8 cellular contexts compared by ENCODE assay signal in genomic region chr20:4091332-4092135, GRCh38. TPM values are rescaled to one million over a fixed set of nuclear protein-coding genes. Genes with fewer than 3 reads are reported as not detected.
DNase-seq lines count a peak whose midpoint lies in the region; ATAC-seq and TF ChIP-seq lines count a peak whose summit lies in the region.

No MANE protein-coding gene starts in this region.

- H3K4me3 Mint-ChIP-seq in activated naive CD8-positive, alpha-beta T cell treated with anti-CD3 and anti-CD28 coated beads, Interleukin-2, amount 10 ng/mL, durations not matched to agents 7 days and 5 days = no peak overlapping the region

- H3K36me3 Mint-ChIP-seq in activated naive CD8-positive, alpha-beta T cell treated with anti-CD3 and anti-CD28 coated beads, Interleukin-2, amount 10 ng/mL, durations not matched to agents 7 days and 5 days = no peaks in the 10 kb centered on the region

- ATAC-seq in activated naive CD8-positive, alpha-beta T cell treated with anti-CD3 and anti-CD28 coated beads, Interleukin-2, amount 10 ng/mL, durations not matched to agents 7 days and 5 days (ENCODE audit: low read depth) = no peak
- no peak for ATAC-seq in HG02970 (IDR thresholded peaks at IDR 0.05; ENCODE audit: low FRiP score, unreplicated experiment)

- H3K36me3 ChIP-seq in Peyer's patch (no peaks in the 10 kb centered on the region), left ventricle myocardium inferior (no peaks in the 10 kb centered on the region)

- no peaks in the 10 kb centered on the region for H3K4me1 Mint-ChIP-seq in activated naive CD8-positive, alpha-beta T cell treated with anti-CD3 and anti-CD28 coated beads, Interleukin-2, amount 10 ng/mL, durations not matched to agents 7 days and 5 days

- no peak overlapping the region for H3K27ac Mint-ChIP-seq in activated naive CD8-positive, alpha-beta T cell treated with anti-CD3 and anti-CD28 coated beads, Interleukin-2, amount 10 ng/mL, durations not matched to agents 7 days and 5 days

- TF ChIP-seq CTCF in AG09309 (IDR thresholded peaks at IDR 0.05; ENCODE audit: control insufficient read depth, insufficient read depth, low read depth, low read length, missing control alignments) (peak; percentile 83), Peyer's patch (IDR thresholded peaks at IDR 0.05) (peak; percentile 8 to 72 (median 58)), left ventricle myocardium inferior (IDR thresholded peaks at IDR 0.05; ENCODE audit: borderline replicate concordance) (peak; percentile 76)

- peaks cover 27% of the 10 kb centered on the region for H3K27me3 Mint-ChIP-seq in activated naive CD8-positive, alpha-beta T cell treated with anti-CD3 and anti-CD28 coated beads, Interleukin-2, amount 10 ng/mL, durations not matched to agents 7 days and 5 days

- POLR2A ChIA-PET in activated naive CD8-positive, alpha-beta T cell treated with anti-CD3 and anti-CD28 coated beads, Interleukin-2, amount 10 ng/mL, durations not matched to agents 7 days and 5 days (lab: Charles Lee) = no interaction called here

- H3K4me3 ChIP-seq in AG09309 (ENCODE audit: control insufficient read depth, low read depth, low read length) (no peak overlapping the region), Peyer's patch (no peak overlapping the region), left ventricle myocardium inferior (no peak overlapping the region)

- no peaks in the 10 kb centered on the region for H3K9me3 ChIP-seq in Peyer's patch
- H3K9me3 ChIP-seq in left ventricle myocardium inferior (replicated peaks) = peaks cover 7% of the 10 kb centered on the region

- DNase-seq in AG09309 (ENCODE audit: low read depth) (no peak), GM19240 (ENCODE audit: insufficient read length, low spot score) (peak; percentile 57), Peyer's patch (peak; percentile 31 to 82 (median 78)), left ventricle myocardium inferior (peak; percentile 63), DMS79 (lab: John Stamatoyannopoulos, UW) (no peak)
- peak; percentile 58 for DNase-seq in activated naive CD8-positive, alpha-beta T cell treated with anti-CD3 and anti-CD28 coated beads, Interleukin-2, amount 10 ng/mL, durations not matched to agents 7 days and 5 days
- DNase-seq in stimulated activated CD4-positive, alpha-beta T cell treated with anti-CD3 and anti-CD28 coated beads, Interleukin-1b, Interleukin-23, amount 100 ng/mL, for 48 hours = peak; percentile 37

- TF ChIP-seq POLR2A in Peyer's patch (IDR thresholded peaks at IDR 0.05) = no peak

- no peak overlapping the region for H3K27ac ChIP-seq in Peyer's patch
- H3K27ac ChIP-seq in left ventricle myocardium inferior (replicated peaks) = peak overlapping the region; percentile 40

- intact Hi-C loops in left ventricle myocardium inferior (cut with micrococcal nuclease) = no loop called here

- H3K27me3 ChIP-seq in Peyer's patch (no peaks in the 10 kb centered on the region), left ventricle myocardium inferior (ENCODE audit: low read depth) (no peaks in the 10 kb centered on the region)

- H3K9me3 Mint-ChIP-seq in activated naive CD8-positive, alpha-beta T cell treated with anti-CD3 and anti-CD28 coated beads, Interleukin-2, amount 10 ng/mL, durations not matched to agents 7 days and 5 days = peaks cover 5% of the 10 kb centered on the region

- no peaks in the 10 kb centered on the region for H3K4me1 ChIP-seq in Peyer's patch
- H3K4me1 ChIP-seq in left ventricle myocardium inferior = peaks cover 6% of the 10 kb centered on the region

RNA-seq across cellular contexts. Expression of gene SMOX, which starts 57.1 kb away (rescaled TPM):
- total RNA-seq in Peyer's patch = 10 to 100 TPM in 2 of 4 donors, 1 to 10 TPM in 2; 6.0 to 19.8 (median 11.2) TPM
- 1 to 10 TPM; 1.6 to 2.1 TPM for total RNA-seq in activated naive CD8-positive, alpha-beta T cell treated with anti-CD3 and anti-CD28 coated beads, Interleukin-2, amount 10 ng/mL, durations not matched to agents 7 days and 5 days
- total RNA-seq in left ventricle myocardium inferior = 2.5 TPM

Comparison
In these comparisons a context has a peak if more than half of its experiments do, and no peak if none do; other contexts are left out.
1. DNase-seq: peak in GM19240 (single experiment), Peyer's patch (3 of 3), activated naive CD8-positive, alpha-beta T cell treated with anti-CD3 and anti-CD28 coated beads, Interleukin-2, amount 10 ng/mL, durations not matched to agents 7 days and 5 days (single experiment), left ventricle myocardium inferior (single experiment) and stimulated activated CD4-positive, alpha-beta T cell treated with anti-CD3 and anti-CD28 coated beads, Interleukin-1b, Interleukin-23, amount 100 ng/mL, for 48 hours (single experiment); none in AG09309 (single experiment) and DMS79 (single experiment).
2. Peak in every context shown above with its lines, with median percentiles within 50 percentile points of each other: CTCF ChIP-seq.